Comparison of ENCODE assay signal across 14 cellular contexts in genomic region chr6:125095501-125096301, GRCh38. TPM values are rescaled to one million over a fixed set of nuclear protein-coding genes. Genes with fewer than 3 reads are reported as not detected.
DNase-seq lines count a peak whose midpoint lies in the region; ATAC-seq, FAIRE-seq and TF ChIP-seq lines count a peak whose summit lies in the region.
"Had no signal": no experiment of that assay in that cellular context is flagged by ENCODE, and none has a peak within 500 bp of the region (broad histone marks: within the 10 kb centered on the region; RNA-seq: fewer than 3 reads in every experiment).

No MANE protein-coding gene starts in this region.

- in situ Hi-C loops in K562 (cut with MboI) (no loop called here), GM13977 (cut with MboI; ENCODE audit: low pct_unique_long_range_greater_than_20kb, low sequenced_read_pairs, unreplicated experiment) (no loop called here)

- H3K4me2 ChIP-seq in K562 (ENCODE audit: insufficient read depth, low read length), result no peak overlapping the region

- intact Hi-C loops in K562 (cut with micrococcal nuclease), result no loop called here

- H3K36me3 ChIP-seq in K562 (ENCODE audit: control insufficient read depth, insufficient read depth, low read length), result no peaks in the 10 kb centered on the region; the same call in 1 of the 3 replicates
- H3K36me3 ChIP-seq: vagina had no signal

- TF ChIP-seq RAD21 in K562 (CRISPR knock-in tag; conservative IDR thresholded peaks at IDR 0.05 in 1 of 2, IDR thresholded peaks at IDR 0.05 in 1 of 2), result no peak

- 86% methylated on average over 5 of the region's 5 CpGs for WGBS in K562 (ENCODE audit: insufficient coverage, low coverage, missing lambda C conversion rate)

- TF ChIP-seq CTCF in K562 (IDR thresholded peaks at IDR 0.05 in 2 of 3, conservative IDR thresholded peaks at IDR 0.05 in 1 of 3; ENCODE audit: insufficient read depth in 2 of 3, low read depth in 1 of 3, low read length in 3 of 3) (no peak), foreskin fibroblast (IDR thresholded peaks at IDR 0.05; ENCODE audit: low read depth, low read length) (no peak), GM13977 (IDR thresholded peaks at IDR 0.05; ENCODE audit: extremely low read depth, insufficient read depth, missing control alignments) (no peak)

- peak; percentile 45 for DNase-seq in EL
- no peak for DNase-seq in K562 (ENCODE audit: extremely low read depth in 1 of 4, low spot score in 3 of 4)
- DNase-seq in foreskin fibroblast, result peak; percentile 45 to 70
- peak; percentile 85 for DNase-seq in pons (ENCODE audit: low spot score)
- no peak for DNase-seq in RKO (ENCODE audit: low spot score)
- DNase-seq in GM13977 (ENCODE audit: low spot score), result no peak
- no peak for DNase-seq in NCI-H345 treated with DMSO at 0.1 percent for 48 hours (lab: John Stamatoyannopoulos, UW; ENCODE audit: unreplicated experiment)
- DNase-seq: GDM1, glutamatergic neuron, NCI-H2227 treated with DMSO at 0.1 percent for 48 hours, RPMI8226 had no signal

- H3K4me3 ChIP-seq in K562 (no peak overlapping the region), foreskin fibroblast (ENCODE audit: low read depth in 1 of 2, low read length in 2 of 2) (no peak overlapping the region)
- H3K4me3 ChIP-seq: lung, vagina had no signal

- BruUV-seq in K562 (replicated peaks; lab: Mats Ljungman, UMichigan), result no TSS peak

- H3K79me2 ChIP-seq in K562 (ENCODE audit: control insufficient read depth, insufficient read depth, low read length), result no peaks in the 10 kb centered on the region

- H4K20me1 ChIP-seq in K562 (replicated peaks; ENCODE audit: control insufficient read depth, insufficient read depth, low read length), result no peaks in the 10 kb centered on the region

- FAIRE-seq in K562 (lab: Jason Lieb, UNC), result no peak

- POLR2A ChIA-PET in K562 (lab: Yijun Ruan, JAX), result interaction anchor here (1.1 to 1.2 kb wide), 2 partner anchors 12 to 17 kb away, joined by 3 to 7 read pairs; no protein-coding TSS in a partner anchor

- no peak overlapping the region for H3K9ac ChIP-seq in K562 (ENCODE audit: insufficient read depth in 1 of 2, low read depth in 2 of 2, low read length in 2 of 2)

- CTCF ChIA-PET in K562 (lab: Yijun Ruan, JAX; ENCODE audit: low intra/inter-chr PET ratio), result no interaction called here

- H3K27me3 ChIP-seq in K562 (ENCODE audit: control insufficient read depth in 2 of 2, insufficient read depth in 2 of 2, low read length in 2 of 2), result no peaks in the 10 kb centered on the region
- H3K27me3 ChIP-seq: vagina had no signal

- H3K9me3 ChIP-seq in K562 (replicated peaks; ENCODE audit: control insufficient read depth, insufficient read depth, low read depth, low read length), result no peaks in the 10 kb centered on the region
- H3K9me3 ChIP-seq: vagina had no signal

- H3K4me1 ChIP-seq in K562 (replicated peaks in 1 of 2; ENCODE audit: control insufficient read depth in 2 of 2, insufficient read depth in 2 of 2, low read length in 2 of 2), result peaks cover 8 to 10% of the 10 kb centered on the region in 2 experiments; a peak in 4 of 5 replicates

- H2AFZ ChIP-seq in K562 (ENCODE audit: low read depth, low read length), result 0 out of 2 replicates have a peak overlapping the region, but pooled peaks have one; percentile 13

- no peak for TF ChIP-seq EP300 in K562 (IDR thresholded peaks at IDR 0.05; ENCODE audit: low read length)

- H3K27ac ChIP-seq in K562 (ENCODE audit: extremely low read depth, low read depth, low read length), result no peak overlapping the region
- H3K27ac ChIP-seq: vagina had no signal

- no peaks in the 10 kb centered on the region for H3K9me1 ChIP-seq in K562 (ENCODE audit: control insufficient read depth, insufficient read depth, low read length)

- no peak for TF ChIP-seq POLR2A in K562 (conservative IDR thresholded peaks at IDR 0.05)

- ATAC-seq in K562 (no peak), GM21526 (IDR thresholded peaks at IDR 0.05; ENCODE audit: low FRiP score, unreplicated experiment) (no peak)

TF ChIP-seq in K562, 482 proteins besides CTCF, POLR2A, EP300 and RAD21:
- TF ChIP-seq MTA1 (IDR thresholded peaks at IDR 0.05; ENCODE audit: borderline replicate concordance) (no peak), CBFA2T2 (conservative IDR thresholded peaks at IDR 0.05) (0 out of 2 replicates have a peak, but pooled peaks have one; percentile 15), RAD51 (IDR thresholded peaks at IDR 0.05; ENCODE audit: borderline replicate concordance, low read depth) (peak; percentile 59; the same call in 1 of the 2 replicates), TFE3 (CRISPR knock-in tag; IDR thresholded peaks at IDR 0.05) (peak; percentile 90), YY1 (IDR thresholded peaks at IDR 0.05; ENCODE audit: borderline replicate concordance in 1 of 3, control insufficient read depth in 1 of 3, extremely low read depth in 1 of 3, insufficient read depth in 3 of 3, insufficient read length in 1 of 3, insufficient replicate concordance in 2 of 3, low read depth in 1 of 3, low read length in 2 of 3) (no peak), TOE1 (IDR thresholded peaks at IDR 0.05; ENCODE audit: borderline replicate concordance) (peak; percentile 78; the same call in 1 of the 2 replicates), TOE1 (CRISPR knock-in tag; IDR thresholded peaks at IDR 0.05; ENCODE audit: borderline replicate concordance, low read depth) (no peak)

RNA-seq across cellular contexts. Expression of gene TPD52L1, which starts 57.9 kb away (rescaled TPM):
- 22.0 and 54.6 TPM in 2 replicates for total RNA-seq in K562 (2011; cell fraction: chromatin; rRNA removed; ENCODE audit: low replicate concordance)
- total RNA-seq in K562 (2011; cell fraction: nucleolus; rRNA removed), result 15.3 and 21.8 TPM in 2 replicates
- total RNA-seq in K562 (2011; cell fraction: nucleoplasm; rRNA removed), result 31.1 and 46.6 TPM in 2 replicates
- total RNA-seq in K562 (2014; rRNA removed), result 122 and 126 TPM in 2 replicates
- 70.2 and 71.7 TPM in 2 replicates for total RNA-seq in K562 (2014; rRNA removed; fragmentation: Illumina TruSeq; extraction: Trizol)
- total RNA-seq in K562 (2015; rRNA removed; fragmentation: Illumina TruSeq; extraction: Trizol), result 56.3 and 61.5 TPM in 2 replicates
- total RNA-seq in K562 (2021), result 74.0 and 75.7 TPM in 2 replicates
- 124 TPM in 2 replicates for polyA plus RNA-seq in K562 (2011; rRNA removed)
- 102 and 124 TPM in 2 replicates for polyA plus RNA-seq in K562 (2011; cell fraction: cytosol; rRNA removed)
- polyA plus RNA-seq in K562 (2011; cell fraction: nucleus; rRNA removed), result 44.4 and 63.0 TPM in 2 replicates
- polyA plus RNA-seq in K562 (2012), result 55.0 and 126 TPM in 2 replicates
- 97.4 and 103 TPM in 2 replicates for polyA plus RNA-seq in K562 (2014; fragmentation: Illumina TruSeq; extraction: Trizol)
- 10 to 100 TPM; 12.9 to 17.1 TPM for polyA plus RNA-seq in K562 (2014; fragmentation: Nextera tagmentation; extraction: Ambion mirVana)
- polyA plus RNA-seq in K562 (2014; rRNA removed), result 148 and 149 TPM in 2 replicates
- 92.2 and 93.3 TPM in 2 replicates for polyA minus RNA-seq in K562 (2011; rRNA and poly(A)+ RNA removed)
- 28.4 and 31.1 TPM in 2 replicates for polyA minus RNA-seq in K562 (2011; cell fraction: cytosol; rRNA and poly(A)+ RNA removed)
- 21.4 and 41.2 TPM in 2 replicates for polyA minus RNA-seq in K562 (2011; cell fraction: nucleus; rRNA and poly(A)+ RNA removed)

Comparison
In these comparisons a context has a peak if more than half of its experiments do, and no peak if none do; other contexts are left out.
1. DNase-seq: peak in EL (single experiment), foreskin fibroblast (2 of 2) and pons (single experiment); none in K562 (0 of 4), RKO (single experiment), GM13977 (single experiment) and NCI-H345 treated with DMSO at 0.1 percent for 48 hours (single experiment).